Comparison of ENCODE assay signal across 1 cellular context in the genomic region with DNA sequence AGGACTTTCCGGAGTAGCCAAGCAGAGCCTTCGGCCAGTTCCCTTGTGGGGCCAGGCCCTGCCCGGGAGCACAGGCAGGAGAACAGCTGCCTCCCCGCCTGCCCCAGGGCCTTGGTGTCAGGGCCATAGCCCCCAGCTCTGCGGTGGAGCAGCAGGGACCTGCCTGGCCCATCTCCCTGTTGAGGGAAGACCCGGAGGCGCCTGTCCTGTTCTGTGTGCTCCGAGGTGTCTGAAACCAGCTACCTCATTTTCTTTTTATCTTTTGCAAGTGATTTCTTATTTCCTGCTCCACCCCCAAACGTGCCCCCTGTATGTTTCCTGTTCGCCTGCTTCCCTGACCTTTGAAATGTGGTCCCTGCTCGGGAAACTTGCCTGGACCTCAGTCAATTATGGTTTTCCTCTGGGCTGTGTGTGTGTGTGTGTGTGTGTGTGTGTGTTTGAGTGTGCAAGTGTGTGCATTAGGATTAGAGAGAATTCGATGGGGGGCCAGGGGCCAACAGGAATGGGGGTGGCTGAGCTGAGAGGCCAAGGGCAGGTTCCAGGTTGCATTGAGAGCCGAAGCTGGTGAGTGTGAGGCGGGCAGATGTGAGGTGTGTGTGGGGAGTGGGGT.
TF ChIP-seq lines count a peak whose summit lies in the region.

No MANE protein-coding gene starts in this region.

TF ChIP-seq in HepG2, 621 proteins besides CTCF, POLR2A, EP300 and RAD21 (continued from another document and continues in another):
- TF ChIP-seq, protein P1, sequence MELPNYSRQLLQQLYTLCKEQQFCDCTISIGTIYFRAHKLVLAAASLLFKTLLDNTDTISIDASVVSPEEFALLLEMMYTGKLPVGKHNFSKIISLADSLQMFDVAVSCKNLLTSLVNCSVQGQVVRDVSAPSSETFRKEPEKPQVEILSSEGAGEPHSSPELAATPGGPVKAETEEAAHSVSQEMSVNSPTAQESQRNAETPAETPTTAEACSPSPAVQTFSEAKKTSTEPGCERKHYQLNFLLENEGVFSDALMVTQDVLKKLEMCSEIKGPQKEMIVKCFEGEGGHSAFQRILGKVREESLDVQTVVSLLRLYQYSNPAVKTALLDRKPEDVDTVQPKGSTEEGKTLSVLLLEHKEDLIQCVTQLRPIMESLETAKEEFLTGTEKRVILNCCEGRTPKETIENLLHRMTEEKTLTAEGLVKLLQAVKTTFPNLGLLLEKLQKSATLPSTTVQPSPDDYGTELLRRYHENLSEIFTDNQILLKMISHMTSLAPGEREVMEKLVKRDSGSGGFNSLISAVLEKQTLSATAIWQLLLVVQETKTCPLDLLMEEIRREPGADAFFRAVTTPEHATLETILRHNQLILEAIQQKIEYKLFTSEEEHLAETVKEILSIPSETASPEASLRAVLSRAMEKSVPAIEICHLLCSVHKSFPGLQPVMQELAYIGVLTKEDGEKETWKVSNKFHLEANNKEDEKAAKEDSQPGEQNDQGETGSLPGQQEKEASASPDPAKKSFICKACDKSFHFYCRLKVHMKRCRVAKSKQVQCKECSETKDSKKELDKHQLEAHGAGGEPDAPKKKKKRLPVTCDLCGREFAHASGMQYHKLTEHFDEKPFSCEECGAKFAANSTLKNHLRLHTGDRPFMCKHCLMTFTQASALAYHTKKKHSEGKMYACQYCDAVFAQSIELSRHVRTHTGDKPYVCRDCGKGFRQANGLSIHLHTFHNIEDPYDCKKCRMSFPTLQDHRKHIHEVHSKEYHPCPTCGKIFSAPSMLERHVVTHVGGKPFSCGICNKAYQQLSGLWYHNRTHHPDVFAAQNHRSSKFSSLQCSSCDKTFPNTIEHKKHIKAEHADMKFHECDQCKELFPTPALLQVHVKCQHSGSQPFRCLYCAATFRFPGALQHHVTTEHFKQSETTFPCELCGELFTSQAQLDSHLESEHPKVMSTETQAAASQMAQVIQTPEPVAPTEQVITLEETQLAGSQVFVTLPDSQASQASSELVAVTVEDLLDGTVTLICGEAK (IDR thresholded peaks at IDR 0.05), result 0 out of 2 replicates have a peak, but pooled peaks have one; percentile 23
- TF ChIP-seq, protein P1 (CRISPR knock-in tag; IDR thresholded peaks at IDR 0.05), result peak; percentile 37; the same call in 1 of the 2 replicates
- TF ChIP-seq, protein P2, sequence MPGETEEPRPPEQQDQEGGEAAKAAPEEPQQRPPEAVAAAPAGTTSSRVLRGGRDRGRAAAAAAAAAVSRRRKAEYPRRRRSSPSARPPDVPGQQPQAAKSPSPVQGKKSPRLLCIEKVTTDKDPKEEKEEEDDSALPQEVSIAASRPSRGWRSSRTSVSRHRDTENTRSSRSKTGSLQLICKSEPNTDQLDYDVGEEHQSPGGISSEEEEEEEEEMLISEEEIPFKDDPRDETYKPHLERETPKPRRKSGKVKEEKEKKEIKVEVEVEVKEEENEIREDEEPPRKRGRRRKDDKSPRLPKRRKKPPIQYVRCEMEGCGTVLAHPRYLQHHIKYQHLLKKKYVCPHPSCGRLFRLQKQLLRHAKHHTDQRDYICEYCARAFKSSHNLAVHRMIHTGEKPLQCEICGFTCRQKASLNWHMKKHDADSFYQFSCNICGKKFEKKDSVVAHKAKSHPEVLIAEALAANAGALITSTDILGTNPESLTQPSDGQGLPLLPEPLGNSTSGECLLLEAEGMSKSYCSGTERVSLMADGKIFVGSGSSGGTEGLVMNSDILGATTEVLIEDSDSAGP (CRISPR knock-in tag; IDR thresholded peaks at IDR 0.05; ENCODE audit: borderline replicate concordance), result peak; percentile 23; the same call in 1 of the 2 replicates
- TF ChIP-seq IKZF4 (CRISPR knock-in tag; IDR thresholded peaks at IDR 0.05; ENCODE audit: borderline replicate concordance, low read depth, not compliant biosample characterization), result no peak
- no peak for TF ChIP-seq ZC3H13 (CRISPR knock-in tag; IDR thresholded peaks at IDR 0.05)
- peak; percentile 68; the same call in 1 of the 2 replicates for TF ChIP-seq MED1 (CRISPR knock-in tag; IDR thresholded peaks at IDR 0.05)
- TF ChIP-seq ZNF737 (CRISPR knock-in tag; IDR thresholded peaks at IDR 0.05; ENCODE audit: borderline replicate concordance), result no peak
- peak; percentile 93 for TF ChIP-seq TARDBP (CRISPR knock-in tag; IDR thresholded peaks at IDR 0.05)
- 0 out of 2 replicates have a peak, but pooled peaks have one; percentile 53 for TF ChIP-seq POGK (CRISPR knock-in tag; conservative IDR thresholded peaks at IDR 0.05)
- peak; percentile 81; the same call in 1 of the 2 replicates for TF ChIP-seq ZIK1 (CRISPR knock-in tag; IDR thresholded peaks at IDR 0.05; ENCODE audit: borderline replicate concordance, low read depth)
- TF ChIP-seq ZNF160 (CRISPR knock-in tag; IDR thresholded peaks at IDR 0.05), result no peak
- TF ChIP-seq GATA4 (IDR thresholded peaks at IDR 0.05; ENCODE audit: borderline replicate concordance, low read depth), result peak; percentile 61; the same call in 1 of the 2 replicates
- no peak for TF ChIP-seq ZNF713 (CRISPR knock-in tag; IDR thresholded peaks at IDR 0.05)
- TF ChIP-seq ZFP90 (CRISPR knock-in tag; IDR thresholded peaks at IDR 0.05; ENCODE audit: borderline replicate concordance), result peak; percentile 88
- 0 out of 2 replicates have a peak, but pooled peaks have one; percentile 45 for TF ChIP-seq ZNF878 (CRISPR knock-in tag; IDR thresholded peaks at IDR 0.05)
- TF ChIP-seq ZNF670 (CRISPR knock-in tag; IDR thresholded peaks at IDR 0.05; ENCODE audit: borderline replicate concordance), result 0 out of 2 replicates have a peak, but pooled peaks have one; percentile 64
- TF ChIP-seq, protein P3, sequence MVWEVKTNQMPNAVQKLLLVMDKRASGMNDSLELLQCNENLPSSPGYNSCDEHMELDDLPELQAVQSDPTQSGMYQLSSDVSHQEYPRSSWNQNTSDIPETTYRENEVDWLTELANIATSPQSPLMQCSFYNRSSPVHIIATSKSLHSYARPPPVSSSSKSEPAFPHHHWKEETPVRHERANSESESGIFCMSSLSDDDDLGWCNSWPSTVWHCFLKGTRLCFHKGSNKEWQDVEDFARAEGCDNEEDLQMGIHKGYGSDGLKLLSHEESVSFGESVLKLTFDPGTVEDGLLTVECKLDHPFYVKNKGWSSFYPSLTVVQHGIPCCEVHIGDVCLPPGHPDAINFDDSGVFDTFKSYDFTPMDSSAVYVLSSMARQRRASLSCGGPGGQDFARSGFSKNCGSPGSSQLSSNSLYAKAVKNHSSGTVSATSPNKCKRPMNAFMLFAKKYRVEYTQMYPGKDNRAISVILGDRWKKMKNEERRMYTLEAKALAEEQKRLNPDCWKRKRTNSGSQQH (CRISPR knock-in tag; IDR thresholded peaks at IDR 0.05; ENCODE audit: low read depth), result peak; percentile 43; the same call in 1 of the 2 replicates
- 0 out of 2 replicates have a peak, but pooled peaks have one; percentile 27 for TF ChIP-seq RBFOX2 (IDR thresholded peaks at IDR 0.05; ENCODE audit: low read depth, low read length)
- no peak for TF ChIP-seq ZNF138 (CRISPR knock-in tag; IDR thresholded peaks at IDR 0.05; ENCODE audit: low read depth)
- TF ChIP-seq, protein P4, sequence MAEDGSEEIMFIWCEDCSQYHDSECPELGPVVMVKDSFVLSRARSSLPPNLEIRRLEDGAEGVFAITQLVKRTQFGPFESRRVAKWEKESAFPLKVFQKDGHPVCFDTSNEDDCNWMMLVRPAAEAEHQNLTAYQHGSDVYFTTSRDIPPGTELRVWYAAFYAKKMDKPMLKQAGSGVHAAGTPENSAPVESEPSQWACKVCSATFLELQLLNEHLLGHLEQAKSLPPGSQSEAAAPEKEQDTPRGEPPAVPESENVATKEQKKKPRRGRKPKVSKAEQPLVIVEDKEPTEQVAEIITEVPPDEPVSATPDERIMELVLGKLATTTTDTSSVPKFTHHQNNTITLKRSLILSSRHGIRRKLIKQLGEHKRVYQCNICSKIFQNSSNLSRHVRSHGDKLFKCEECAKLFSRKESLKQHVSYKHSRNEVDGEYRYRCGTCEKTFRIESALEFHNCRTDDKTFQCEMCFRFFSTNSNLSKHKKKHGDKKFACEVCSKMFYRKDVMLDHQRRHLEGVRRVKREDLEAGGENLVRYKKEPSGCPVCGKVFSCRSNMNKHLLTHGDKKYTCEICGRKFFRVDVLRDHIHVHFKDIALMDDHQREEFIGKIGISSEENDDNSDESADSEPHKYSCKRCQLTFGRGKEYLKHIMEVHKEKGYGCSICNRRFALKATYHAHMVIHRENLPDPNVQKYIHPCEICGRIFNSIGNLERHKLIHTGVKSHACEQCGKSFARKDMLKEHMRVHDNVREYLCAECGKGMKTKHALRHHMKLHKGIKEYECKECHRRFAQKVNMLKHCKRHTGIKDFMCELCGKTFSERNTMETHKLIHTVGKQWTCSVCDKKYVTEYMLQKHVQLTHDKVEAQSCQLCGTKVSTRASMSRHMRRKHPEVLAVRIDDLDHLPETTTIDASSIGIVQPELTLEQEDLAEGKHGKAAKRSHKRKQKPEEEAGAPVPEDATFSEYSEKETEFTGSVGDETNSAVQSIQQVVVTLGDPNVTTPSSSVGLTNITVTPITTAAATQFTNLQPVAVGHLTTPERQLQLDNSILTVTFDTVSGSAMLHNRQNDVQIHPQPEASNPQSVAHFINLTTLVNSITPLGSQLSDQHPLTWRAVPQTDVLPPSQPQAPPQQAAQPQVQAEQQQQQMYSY (CRISPR knock-in tag; IDR thresholded peaks at IDR 0.05), result peak; percentile 81
- no peak for TF ChIP-seq CENPX (CRISPR knock-in tag; IDR thresholded peaks at IDR 0.05)
- no peak for TF ChIP-seq MTF2 (CRISPR knock-in tag; IDR thresholded peaks at IDR 0.05; ENCODE audit: borderline replicate concordance)
- TF ChIP-seq ELF3 (CRISPR knock-in tag; IDR thresholded peaks at IDR 0.05), result peak; percentile 91
- TF ChIP-seq ZNF710 (CRISPR knock-in tag; IDR thresholded peaks at IDR 0.05; ENCODE audit: borderline replicate concordance), result no peak; the same call in 1 of the 2 replicates
- 0 out of 4 replicates have a peak, but pooled peaks of 1 of the 2 experiments have one; percentile 29 for TF ChIP-seq HMGXB4 (CRISPR knock-in tag; IDR thresholded peaks at IDR 0.05; ENCODE audit: borderline replicate concordance in 1 of 2, low read depth in 1 of 2)
- TF ChIP-seq ZNF746 (CRISPR knock-in tag; IDR thresholded peaks at IDR 0.05), result peak; percentile 54; the same call in 1 of the 2 replicates
- no peak for TF ChIP-seq ZNF329 (CRISPR knock-in tag; IDR thresholded peaks at IDR 0.05; ENCODE audit: low read depth)
- no peak for TF ChIP-seq SNRNP70 (IDR thresholded peaks at IDR 0.05; ENCODE audit: low read depth, low read length)
